2 cellular contexts compared by ENCODE assay signal in genomic region chr10:80504158-80504811, GRCh38.
A peak's percentile ranks its signal among the peaks of the same experiment; 100 is the strongest.
TF ChIP-seq lines count a peak whose summit lies in the region.

No MANE protein-coding gene starts in this region.

TF ChIP-seq in K562, 482 proteins besides CTCF, POLR2A, EP300 and RAD21 (continued from another document and continues in another):
- TF ChIP-seq TFAP4 (CRISPR knock-in tag; IDR thresholded peaks at IDR 0.05; ENCODE audit: borderline replicate concordance) (peak; percentile 47; the same call in 1 of the 2 replicates), FOXP4 (CRISPR knock-in tag; IDR thresholded peaks at IDR 0.05; ENCODE audit: borderline replicate concordance) (no peak), ZNF41 (CRISPR knock-in tag; conservative IDR thresholded peaks at IDR 0.05) (no peak), ZNF311 (CRISPR knock-in tag; IDR thresholded peaks at IDR 0.05) (no peak), PHB (CRISPR knock-in tag; IDR thresholded peaks at IDR 0.05) (no peak), HLTF (IDR thresholded peaks at IDR 0.05) (no peak), HNRNPL (IDR thresholded peaks at IDR 0.05; ENCODE audit: low read depth, low read length) (peak; percentile 70; the same call in 1 of the 2 replicates), TRIM24 (IDR thresholded peaks at IDR 0.05) (peak; percentile 67 to 85; a peak in 3 of 4 replicates), TGIF2 (CRISPR knock-in tag; IDR thresholded peaks at IDR 0.05) (no peak), SIN3A (IDR thresholded peaks at IDR 0.05; ENCODE audit: borderline replicate concordance in 2 of 2, control insufficient read depth in 1 of 2, low read depth in 2 of 2, low read length in 2 of 2) (no peak), ZBTB17 (CRISPR knock-in tag; IDR thresholded peaks at IDR 0.05) (no peak), RFX7 (CRISPR knock-in tag; IDR thresholded peaks at IDR 0.05) (no peak), GABPB2 (CRISPR knock-in tag; conservative IDR thresholded peaks at IDR 0.05) (no peak), ZSCAN32 (CRISPR knock-in tag; IDR thresholded peaks at IDR 0.05) (no peak), HEY1 (CRISPR knock-in tag; IDR thresholded peaks at IDR 0.05; ENCODE audit: borderline replicate concordance) (no peak), SNIP1 (IDR thresholded peaks at IDR 0.05; ENCODE audit: low read depth) (no peak), ATF7 (IDR thresholded peaks at IDR 0.05) (no peak), HMG20A (CRISPR knock-in tag; conservative IDR thresholded peaks at IDR 0.05) (no peak), NONO (IDR thresholded peaks at IDR 0.05; ENCODE audit: low read depth in 2 of 2, low read length in 1 of 2) (0 out of 4 replicates have a peak, but pooled peaks of 1 of the 2 experiments have one; percentile 16), ID3 (CRISPR knock-in tag; IDR thresholded peaks at IDR 0.05) (no peak), ID3 (tag; IDR thresholded peaks at IDR 0.05) (no peak), BCOR (IDR thresholded peaks at IDR 0.05) (peak; percentile 65; the same call in 1 of the 2 replicates), ZNF165 (CRISPR knock-in tag; IDR thresholded peaks at IDR 0.05; ENCODE audit: borderline replicate concordance) (no peak), ZNF140 (CRISPR knock-in tag; IDR thresholded peaks at IDR 0.05) (no peak), RBFOX2 (IDR thresholded peaks at IDR 0.05; ENCODE audit: low read depth, low read length) (no peak), ZNF395 (CRISPR knock-in tag; IDR thresholded peaks at IDR 0.05) (no peak), ZMIZ1 (IDR thresholded peaks at IDR 0.05; ENCODE audit: low read depth in 2 of 2, low read length in 2 of 2) (peak in 1 of 2 experiments; percentile 84; a peak in 2 of 4 replicates), PURB (CRISPR knock-in tag; IDR thresholded peaks at IDR 0.05; ENCODE audit: low read depth) (no peak)

TF ChIP-seq in HepG2, 621 proteins besides CTCF, POLR2A, EP300 and RAD21 (continued from another document and continues in another):
- TF ChIP-seq ZBED4 (CRISPR knock-in tag; IDR thresholded peaks at IDR 0.05; ENCODE audit: borderline replicate concordance) (no peak), POLR2AphosphoS2 (IDR thresholded peaks at IDR 0.05; ENCODE audit: low read depth, low read length) (no peak), CBFB (CRISPR knock-in tag; IDR thresholded peaks at IDR 0.05) (no peak), TARDBP (CRISPR knock-in tag; IDR thresholded peaks at IDR 0.05) (no peak), ZNF317 (CRISPR knock-in tag; IDR thresholded peaks at IDR 0.05) (no peak), KLF6 (CRISPR knock-in tag; IDR thresholded peaks at IDR 0.05) (no peak), ZNF292 (CRISPR knock-in tag; IDR thresholded peaks at IDR 0.05; ENCODE audit: borderline replicate concordance, low read depth) (peak; percentile 16; the same call in 1 of the 2 replicates), SNRNP70 (IDR thresholded peaks at IDR 0.05; ENCODE audit: low read depth, low read length) (no peak), ADNP (CRISPR knock-in tag; IDR thresholded peaks at IDR 0.05) (no peak), FOXO4 (CRISPR knock-in tag; conservative IDR thresholded peaks at IDR 0.05) (no peak), HMG20B (CRISPR knock-in tag; conservative IDR thresholded peaks at IDR 0.05) (no peak), ZNF513 (CRISPR knock-in tag; conservative IDR thresholded peaks at IDR 0.05) (no peak), ZNF660 (CRISPR knock-in tag; IDR thresholded peaks at IDR 0.05; ENCODE audit: borderline replicate concordance, low read depth) (no peak), TFDP1 (CRISPR knock-in tag; IDR thresholded peaks at IDR 0.05; ENCODE audit: borderline replicate concordance) (peak; percentile 46; the same call in 1 of the 2 replicates), TOE1 (CRISPR knock-in tag; IDR thresholded peaks at IDR 0.05) (no peak), E2F1 (CRISPR knock-in tag; IDR thresholded peaks at IDR 0.05) (no peak), ZNF180 (CRISPR knock-in tag; IDR thresholded peaks at IDR 0.05; ENCODE audit: borderline replicate concordance, low read depth) (no peak), UBTF (CRISPR knock-in tag; IDR thresholded peaks at IDR 0.05) (no peak), ZNF280D (CRISPR knock-in tag; IDR thresholded peaks at IDR 0.05) (peak; percentile 73; the same call in 1 of the 2 replicates), LCORL (IDR thresholded peaks at IDR 0.05) (no peak), LCORL (CRISPR knock-in tag; IDR thresholded peaks at IDR 0.05) (no peak), PRDM15 (CRISPR knock-in tag; IDR thresholded peaks at IDR 0.05) (no peak), ZC3H13 (CRISPR knock-in tag; IDR thresholded peaks at IDR 0.05) (no peak), KDM5A (IDR thresholded peaks at IDR 0.05; ENCODE audit: borderline replicate concordance, low read length) (no peak), DR1 (CRISPR knock-in tag; IDR thresholded peaks at IDR 0.05) (no peak), MTF1 (CRISPR knock-in tag; IDR thresholded peaks at IDR 0.05) (no peak)
